Comparison of ENCODE assay signal across 8 cellular contexts in the genomic region with DNA sequence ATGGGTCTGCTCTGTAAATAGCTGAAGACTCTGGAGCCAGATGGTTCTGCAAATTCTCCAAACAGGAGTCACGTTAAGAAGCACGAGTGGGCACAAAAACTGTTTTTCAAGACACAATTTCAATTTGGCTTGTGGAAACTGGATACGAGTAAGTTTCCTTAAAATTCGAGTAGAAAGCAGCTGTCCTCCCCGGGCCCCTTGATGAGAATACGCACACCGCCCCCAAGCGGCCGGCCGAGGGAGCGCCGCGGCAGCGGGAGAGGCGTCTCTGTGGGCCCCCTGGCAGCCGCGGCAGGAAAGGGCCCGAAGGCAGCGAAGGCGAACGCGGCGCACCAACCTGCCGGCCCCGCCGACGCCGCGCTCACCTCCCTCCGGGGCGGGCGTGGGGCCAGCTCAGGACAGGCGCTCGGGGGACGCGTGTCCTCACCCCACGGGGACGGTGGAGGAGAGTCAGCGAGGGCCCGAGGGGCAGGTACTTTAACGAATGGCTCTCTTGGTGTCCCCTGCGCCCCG. TPM values are rescaled to one million over a fixed set of nuclear protein-coding genes. Genes with fewer than 3 reads are reported as not detected.
DNase-seq lines count a peak whose midpoint lies in the region; ATAC-seq and TF ChIP-seq lines count a peak whose summit lies in the region.

No MANE protein-coding gene starts in this region.

- H3K27ac Mint-ChIP-seq in CD8-positive, alpha-beta memory T cell = peak overlapping the region in 4 of 8 donors; percentile 25 to 78 (median 30)
- no peak overlapping the region for H3K27ac Mint-ChIP-seq in activated T-helper 1 cell treated with anti-CD3 and anti-CD28 coated beads, Interleukin-12 subunit alpha, Interleukin-12 subunit beta, Interleukin-2, Interleukin-4 antibody, amounts not matched to agents 30 ng/mL and 10 ng/mL and 1 ng/mL, durations not matched to agents 14 hours and 24 hours and 36 hours
- H3K27ac Mint-ChIP-seq in naive thymus-derived CD8-positive, alpha-beta T cell = no peak overlapping the region

- CTCF ChIA-PET in CD8-positive, alpha-beta memory T cell (lab: Charles Lee) = interaction anchor here (0.7 to 11.2 kb wide), 34 partner anchors 8 to 1140 kb away, joined by 3 to 116 read pairs (median 4); partner anchors contain the start of gene FSIP1

- DNase-seq in CD8-positive, alpha-beta memory T cell = peak; percentile 66 to 90 (median 86)
- peak; percentile 65 for DNase-seq in HuH-7.5 (ENCODE audit: low spot score)
- DNase-seq in Peyer's patch = peak; percentile 66 to 97 (median 95)
- peak; percentile 83 for DNase-seq in activated T-helper 1 cell treated with anti-CD3 and anti-CD28 coated beads, Interleukin-12 subunit alpha, Interleukin-12 subunit beta, Interleukin-2, Interleukin-4 antibody, amounts not matched to agents 30 ng/mL and 10 ng/mL and 1 ng/mL, durations not matched to agents 14 hours and 24 hours and 36 hours (ENCODE audit: low spot score)
- DNase-seq in fibroblast of gingiva (ENCODE audit: low read depth) = peak; percentile 99
- DNase-seq in naive thymus-derived CD8-positive, alpha-beta T cell = peak; percentile 58 to 86 (median 79)
- DNase-seq in stimulated activated CD8-positive, alpha-beta memory T cell treated with anti-CD3 and anti-CD28 coated beads, Interleukin-7, amount 100 ng/mL, for 48 hours (ENCODE audit: extremely low read depth in 1 of 2, low read depth in 1 of 2) = peak; percentile 72 to 73

- peak; percentile 92 for ATAC-seq in GM21423 (IDR thresholded peaks at IDR 0.05; ENCODE audit: unreplicated experiment)
- peak; percentile 87 to 93 for ATAC-seq in naive thymus-derived CD8-positive, alpha-beta T cell

- H3K36me3 ChIP-seq in CD8-positive, alpha-beta memory T cell (ENCODE audit: insufficient read depth, low read length) = no peaks in the 10 kb centered on the region
- H3K36me3 ChIP-seq in Peyer's patch = peaks cover 0 to 33% (median 0%) of the 10 kb centered on the region in 3 donors

- peak; percentile 53 to 99 (median 93) for TF ChIP-seq CTCF in Peyer's patch (IDR thresholded peaks at IDR 0.05)

- no peaks in the 10 kb centered on the region for H3K36me3 Mint-ChIP-seq in CD8-positive, alpha-beta memory T cell
- no peaks in the 10 kb centered on the region for H3K36me3 Mint-ChIP-seq in activated T-helper 1 cell treated with anti-CD3 and anti-CD28 coated beads, Interleukin-12 subunit alpha, Interleukin-12 subunit beta, Interleukin-2, Interleukin-4 antibody, amounts not matched to agents 30 ng/mL and 10 ng/mL and 1 ng/mL, durations not matched to agents 14 hours and 24 hours and 36 hours (ENCODE audit: low read depth)
- no peaks in the 10 kb centered on the region for H3K36me3 Mint-ChIP-seq in naive thymus-derived CD8-positive, alpha-beta T cell

- no peaks in the 10 kb centered on the region for H3K9me3 ChIP-seq in CD8-positive, alpha-beta memory T cell (ENCODE audit: low read length)
- H3K9me3 ChIP-seq in Peyer's patch = no peaks in the 10 kb centered on the region

- peak overlapping the region; percentile 63 to 89 (median 81) for H3K4me3 Mint-ChIP-seq in CD8-positive, alpha-beta memory T cell
- peak overlapping the region; percentile 84 for H3K4me3 Mint-ChIP-seq in activated T-helper 1 cell treated with anti-CD3 and anti-CD28 coated beads, Interleukin-12 subunit alpha, Interleukin-12 subunit beta, Interleukin-2, Interleukin-4 antibody, amounts not matched to agents 30 ng/mL and 10 ng/mL and 1 ng/mL, durations not matched to agents 14 hours and 24 hours and 36 hours
- H3K4me3 Mint-ChIP-seq in naive thymus-derived CD8-positive, alpha-beta T cell = peak overlapping the region in 6 of 10 donors; percentile 41 to 81 (median 57)

- H3K4me1 Mint-ChIP-seq in CD8-positive, alpha-beta memory T cell = peaks cover 19 to 42% (median 31%) of the 10 kb centered on the region in 3 donors
- peaks cover 25% of the 10 kb centered on the region for H3K4me1 Mint-ChIP-seq in activated T-helper 1 cell treated with anti-CD3 and anti-CD28 coated beads, Interleukin-12 subunit alpha, Interleukin-12 subunit beta, Interleukin-2, Interleukin-4 antibody, amounts not matched to agents 30 ng/mL and 10 ng/mL and 1 ng/mL, durations not matched to agents 14 hours and 24 hours and 36 hours (ENCODE audit: low read depth)
- peaks cover 6 to 22% (median 13%) of the 10 kb centered on the region in 4 donors for H3K4me1 Mint-ChIP-seq in naive thymus-derived CD8-positive, alpha-beta T cell

- H3K4me1 ChIP-seq in CD8-positive, alpha-beta memory T cell (ENCODE audit: insufficient read depth, low read length) = peaks cover 6% of the 10 kb centered on the region
- peaks cover 0 to 41% (median 0%) of the 10 kb centered on the region in 4 donors for H3K4me1 ChIP-seq in Peyer's patch

- H3K27ac ChIP-seq in CD8-positive, alpha-beta memory T cell (ENCODE audit: low read depth, low read length) = no peak overlapping the region
- peak overlapping the region; percentile 71 to 90 (median 82) for H3K27ac ChIP-seq in Peyer's patch

- POLR2A ChIA-PET in CD8-positive, alpha-beta memory T cell (lab: Charles Lee) = no interaction called here
- POLR2A ChIA-PET in naive thymus-derived CD8-positive, alpha-beta T cell (lab: Charles Lee) = no interaction called here

- H3K4me3 ChIP-seq in CD8-positive, alpha-beta memory T cell (ENCODE audit: low read length) = peak overlapping the region; percentile 19
- H3K4me3 ChIP-seq in Peyer's patch = peak overlapping the region; percentile 37 to 79 (median 60)

- H3K9me3 Mint-ChIP-seq in CD8-positive, alpha-beta memory T cell = no peaks in the 10 kb centered on the region
- H3K9me3 Mint-ChIP-seq in activated T-helper 1 cell treated with anti-CD3 and anti-CD28 coated beads, Interleukin-12 subunit alpha, Interleukin-12 subunit beta, Interleukin-2, Interleukin-4 antibody, amounts not matched to agents 30 ng/mL and 10 ng/mL and 1 ng/mL, durations not matched to agents 14 hours and 24 hours and 36 hours = no peaks in the 10 kb centered on the region
- H3K9me3 Mint-ChIP-seq in naive thymus-derived CD8-positive, alpha-beta T cell = no peaks in the 10 kb centered on the region

- TF ChIP-seq POLR2A in Peyer's patch (IDR thresholded peaks at IDR 0.05) = no peak

- peaks cover 11 to 55% of the 10 kb centered on the region in 2 donors for H3K27me3 Mint-ChIP-seq in CD8-positive, alpha-beta memory T cell
- peaks cover 58% of the 10 kb centered on the region for H3K27me3 Mint-ChIP-seq in activated T-helper 1 cell treated with anti-CD3 and anti-CD28 coated beads, Interleukin-12 subunit alpha, Interleukin-12 subunit beta, Interleukin-2, Interleukin-4 antibody, amounts not matched to agents 30 ng/mL and 10 ng/mL and 1 ng/mL, durations not matched to agents 14 hours and 24 hours and 36 hours (ENCODE audit: insufficient read depth)
- peaks cover 25 to 73% (median 45%) of the 10 kb centered on the region in 5 donors for H3K27me3 Mint-ChIP-seq in naive thymus-derived CD8-positive, alpha-beta T cell

- H3K27me3 ChIP-seq in CD8-positive, alpha-beta memory T cell (ENCODE audit: insufficient read depth, low read length, poor library complexity, severe bottlenecking) = peaks cover 12% of the 10 kb centered on the region
- no peaks in the 10 kb centered on the region for H3K27me3 ChIP-seq in Peyer's patch

- intact Hi-C loops in activated T-helper 1 cell treated with anti-CD3 and anti-CD28 coated beads, Interleukin-12 subunit alpha, Interleukin-12 subunit beta, Interleukin-2, Interleukin-4 antibody, amounts not matched to agents 30 ng/mL and 10 ng/mL and 1 ng/mL, durations not matched to agents 14 hours and 24 hours and 36 hours (cut with micrococcal nuclease) = loop anchor here (1.0 to 2.0 kb wide), 7 partner anchors 43 to 1140 kb away; no protein-coding TSS in a partner anchor

RNA-seq across cellular contexts. Expression of gene THBS1, which starts 0.7 kb away (rescaled TPM):
- 1 to 10 TPM; 6.6 to 6.9 TPM for total RNA-seq in CD8-positive, alpha-beta memory T cell
- polyA plus RNA-seq in CD8-positive, alpha-beta memory T cell = 0.72 TPM
- total RNA-seq in Peyer's patch = 100 to 1,000 TPM in 3 of 4 donors, 10 to 100 TPM in 1; 68.7 to 784 (median 139) TPM
- 2.3 and 3.2 TPM in 2 replicates for total RNA-seq in activated T-helper 1 cell treated with anti-CD3 and anti-CD28 coated beads, Interleukin-12 subunit alpha, Interleukin-12 subunit beta, Interleukin-2, Interleukin-4 antibody, amounts not matched to agents 30 ng/mL and 10 ng/mL and 1 ng/mL, durations not matched to agents 14 hours and 24 hours and 36 hours
- 1 to 10 TPM; 3.8 to 6.5 TPM for total RNA-seq in naive thymus-derived CD8-positive, alpha-beta T cell
- polyA plus RNA-seq in naive thymus-derived CD8-positive, alpha-beta T cell = under 1 TPM in 2 of 3 donors, not detected in 1; 0.02 to 0.27 TPM

Comparison
In these comparisons a context has a peak if more than half of its experiments do, and no peak if none do; other contexts are left out.
1. RNA of gene THBS1, which starts 0.7 kb away (total RNA-seq): 68.7 to 784 TPM in Peyer's patch; 6.6 to 6.9 TPM in CD8-positive, alpha-beta memory T cell, 3.8 to 6.5 TPM in naive thymus-derived CD8-positive, alpha-beta T cell and 2.3 to 3.2 TPM in activated T-helper 1 cell treated with anti-CD3 and anti-CD28 coated beads, Interleukin-12 subunit alpha, Interleukin-12 subunit beta, Interleukin-2, Interleukin-4 antibody, amounts not matched to agents 30 ng/mL and 10 ng/mL and 1 ng/mL, durations not matched to agents 14 hours and 24 hours and 36 hours; every median in the first group is over 4 times any median in the second.
2. Peak in every context shown above with its lines, with median percentiles within 50 percentile points of each other: DNase-seq and H3K4me3 Mint-ChIP-seq.